8 cellular contexts compared by ENCODE assay signal in genomic region chr10:986881-987634, GRCh38. TPM values are rescaled to one million over a fixed set of nuclear protein-coding genes. Genes with fewer than 3 reads are reported as not detected.
DNase-seq lines count a peak whose midpoint lies in the region; ATAC-seq, FAIRE-seq and TF ChIP-seq lines count a peak whose summit lies in the region.

No MANE protein-coding gene starts in this region.

- TF ChIP-seq POLR2A in GM12891 (IDR thresholded peaks at IDR 0.05; ENCODE audit: low read depth, low read length): no peak

- H3K27me3 ChIP-seq in ectodermal cell (ENCODE audit: control insufficient read depth, insufficient read depth, low read length, poor library complexity, severe bottlenecking): no peaks in the 10 kb centered on the region

- peak overlapping the region; percentile 97 to 100 (median 100) for H3K4me3 Mint-ChIP-seq in nephron

- peaks cover 15% of the 10 kb centered on the region for H3K36me3 Mint-ChIP-seq in nephron (ENCODE audit: low read depth)

- no peaks in the 10 kb centered on the region for H3K9me3 ChIP-seq in ectodermal cell (ENCODE audit: control insufficient read depth, low read length)

- peaks cover 3% of the 10 kb centered on the region for H3K4me1 ChIP-seq in ectodermal cell (ENCODE audit: control insufficient read depth, insufficient read depth, low read length)

- FAIRE-seq in GM12891 (lab: Jason Lieb, UNC): no peak

- H3K4me3 ChIP-seq in ectodermal cell (ENCODE audit: insufficient read depth, low read depth, low read length): peak overlapping the region; percentile 76

- H3K36me3 ChIP-seq in ectodermal cell (ENCODE audit: control insufficient read depth, insufficient read depth, low read length): no peaks in the 10 kb centered on the region

- no peak for TF ChIP-seq CTCF in nephron (IDR thresholded peaks at IDR 0.05; ENCODE audit: unreplicated experiment in 3 of 3)

- H3K27ac ChIP-seq in ectodermal cell (ENCODE audit: insufficient read depth, low read depth, low read length, poor library complexity, severe bottlenecking): no peak overlapping the region

- 76 to 79% methylated on average over 14 of the region's 14 CpGs for WGBS in ectodermal cell, 2 experiments

- H3K4me1 Mint-ChIP-seq in nephron: peaks cover 31% of the 10 kb centered on the region

- peak overlapping the region; percentile 91 to 98 (median 98) for H3K27ac Mint-ChIP-seq in nephron

- H3K9me3 Mint-ChIP-seq in nephron: peaks cover 2% of the 10 kb centered on the region

- DNase-seq in GM12891 (ENCODE audit: insufficient read length, low spot score) (no peak), OCI-M1 (lab: John Stamatoyannopoulos, UW) (peak; percentile 88), NCI-H2227 treated with DMSO at 0.1 percent for 48 hours (lab: John Stamatoyannopoulos, UW) (no peak), hypothalamus (lab: John Stamatoyannopoulos, UW) (no peak)

- no peaks in the 10 kb centered on the region for H3K27me3 Mint-ChIP-seq in nephron (ENCODE audit: low read depth)

- ATAC-seq in HG02623 (IDR thresholded peaks at IDR 0.05; ENCODE audit: unreplicated experiment) (no peak), HG03025 (IDR thresholded peaks at IDR 0.05; ENCODE audit: low FRiP score, unreplicated experiment) (no peak)

TF ChIP-seq in GM12891, 5 proteins besides CTCF, POLR2A, EP300 and RAD21:
- TF ChIP-seq PAX5 (IDR thresholded peaks at IDR 0.05; ENCODE audit: insufficient read depth, low read length, severe bottlenecking) (no peak), TAF1 (IDR thresholded peaks at IDR 0.05; ENCODE audit: low read depth, low read length) (no peak), POU2F2 (IDR thresholded peaks at IDR 0.05; ENCODE audit: low read depth, low read length) (no peak), SPI1 (IDR thresholded peaks at IDR 0.05; ENCODE audit: low read depth, low read length) (peak; percentile 91), POLR2AphosphoS5 (IDR thresholded peaks at IDR 0.05; ENCODE audit: low read depth, low read length) (no peak)

RNA-seq across cellular contexts. Expression of gene GTPBP4, which starts 1.2 kb away (rescaled TPM):
- 42.0 TPM for polyA plus RNA-seq in GM12891 (2012; ENCODE audit: low read depth, missing spikeins)
- polyA plus RNA-seq in ectodermal cell (2013, experiment 1 of 4): 66.5 TPM
- 57.6 TPM for polyA plus RNA-seq in ectodermal cell (2013, experiment 2 of 4)
- 46.3 TPM for polyA plus RNA-seq in ectodermal cell (2013, experiment 3 of 4)
- 48.3 TPM for polyA plus RNA-seq in ectodermal cell (2013, experiment 4 of 4)

RNA-seq across cellular contexts. Expression of gene IDI2, which starts 38.6 kb away (rescaled TPM):
- not detected for polyA plus RNA-seq in GM12891 (2012; ENCODE audit: low read depth, missing spikeins)
- polyA plus RNA-seq in ectodermal cell (2013, experiment 1 of 4): not detected
- polyA plus RNA-seq in ectodermal cell (2013, experiment 2 of 4): not detected
- not detected for polyA plus RNA-seq in ectodermal cell (2013, experiment 3 of 4)
- polyA plus RNA-seq in ectodermal cell (2013, experiment 4 of 4): not detected

RNA-seq across cellular contexts. Expression of gene LARP4B, which starts 55.6 kb away (rescaled TPM):
- 20.1 TPM for polyA plus RNA-seq in GM12891 (2012; ENCODE audit: low read depth, missing spikeins)
- polyA plus RNA-seq in ectodermal cell (2013, experiment 1 of 4): 45.8 TPM
- 41.2 TPM for polyA plus RNA-seq in ectodermal cell (2013, experiment 2 of 4)
- 27.3 TPM for polyA plus RNA-seq in ectodermal cell (2013, experiment 3 of 4)
- 29.7 TPM for polyA plus RNA-seq in ectodermal cell (2013, experiment 4 of 4)
